17 cellular contexts compared by ENCODE assay signal in the genomic region with DNA sequence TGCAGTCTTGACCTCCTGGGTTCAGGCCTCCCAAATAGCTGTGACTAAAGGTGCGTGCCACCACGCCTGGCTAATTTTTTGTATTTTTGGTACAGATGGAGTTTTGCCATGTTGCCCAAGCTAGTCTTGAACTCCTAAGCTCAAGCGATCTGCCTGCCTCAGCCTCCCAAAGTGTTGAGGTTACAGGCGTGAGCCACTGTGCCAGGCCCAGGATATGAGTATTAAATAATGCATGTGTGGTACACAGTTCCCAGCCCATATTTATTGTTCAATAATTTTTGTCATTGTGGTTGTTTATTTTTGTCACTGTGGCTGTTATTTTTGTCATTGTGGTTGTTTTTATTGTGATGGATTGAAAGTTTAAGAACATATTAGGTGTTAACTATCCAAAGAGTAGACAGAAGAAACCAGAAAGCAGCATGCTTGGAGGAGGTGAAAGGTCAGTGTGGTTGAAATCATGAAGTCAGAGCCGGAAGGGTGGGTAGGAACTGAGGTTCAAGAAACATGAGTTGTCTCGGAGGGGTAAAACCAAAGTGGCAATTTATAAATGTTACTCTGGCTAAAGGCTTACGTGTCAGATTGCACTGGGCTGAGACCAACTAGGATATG. TPM values are rescaled to one million over a fixed set of nuclear protein-coding genes. Genes with fewer than 3 reads are reported as not detected.
DNase-seq lines count a peak whose midpoint lies in the region; ATAC-seq and FAIRE-seq lines count a peak whose summit lies in the region.
"Had no signal": no experiment of that assay in that cellular context is flagged by ENCODE, and none has a peak within 500 bp of the region (broad histone marks: within the 10 kb centered on the region; RNA-seq: fewer than 3 reads in every experiment).

No MANE protein-coding gene starts in this region.

- no peaks in the 10 kb centered on the region for H3K9me3 ChIP-seq in CD4-positive, alpha-beta memory T cell (ENCODE audit: control insufficient read depth in 1 of 2, low read length in 2 of 2)
- H3K9me3 ChIP-seq: colonic mucosa had no signal

- H3K4me3 ChIP-seq in CD4-positive, alpha-beta memory T cell (ENCODE audit: low read length in 2 of 2): no peak overlapping the region
- H3K4me3 ChIP-seq: colonic mucosa, PC-9 had no signal

- H3K27ac Mint-ChIP-seq in CD4-positive, alpha-beta memory T cell: peak overlapping the region in 4 of 7 donors; percentile 51 to 87 (median 76)
- H3K27ac Mint-ChIP-seq in dendritic cell treated with granulocyte-macrophage colony-stimulating factor and Interleukin-4, amounts not matched to agents 40 ng/mL and 50 ng/mL, for 4 days: peak overlapping the region; percentile 29

- no peaks in the 10 kb centered on the region for H3K36me3 Mint-ChIP-seq in CD4-positive, alpha-beta memory T cell
- peaks cover 95% of the 10 kb centered on the region for H3K36me3 Mint-ChIP-seq in dendritic cell treated with granulocyte-macrophage colony-stimulating factor and Interleukin-4, amounts not matched to agents 40 ng/mL and 50 ng/mL, for 4 days (ENCODE audit: low read depth)

- ATAC-seq in GM18909 (IDR thresholded peaks at IDR 0.05; ENCODE audit: poor library complexity, unreplicated experiment): peak; percentile 69
- ATAC-seq: SK-N-SH treated with all-trans-retinoic acid at 6 μM for 48 hours had no signal

- no peak for FAIRE-seq in RCC 7860 (lab: Jason Lieb, UNC)

- H3K4me1 Mint-ChIP-seq in CD4-positive, alpha-beta memory T cell: peaks cover under 1 to 7% (median 2%) of the 10 kb centered on the region in 4 donors
- peaks cover 59% of the 10 kb centered on the region for H3K4me1 Mint-ChIP-seq in dendritic cell treated with granulocyte-macrophage colony-stimulating factor and Interleukin-4, amounts not matched to agents 40 ng/mL and 50 ng/mL, for 4 days (ENCODE audit: low read depth)

- DNase-seq in CD4-positive, alpha-beta memory T cell: peak in 3 of 5 donors; percentile 24 to 35 (median 26)
- DNase-seq in HT1080 (ENCODE audit: low read depth): peak; percentile 40
- no peak for DNase-seq in G401 (ENCODE audit: low spot score)
- no peak for DNase-seq in D341Med (ENCODE audit: low spot score)
- no peak for DNase-seq in DMS153 (lab: John Stamatoyannopoulos, UW)
- no peak for DNase-seq in RCC 7860 (ENCODE audit: low spot score)
- DNase-seq: activated gamma-delta T cell treated with Interleukin-2 at 50 U/mL for 16 hours, colonic mucosa, erythroblast, NCI-H187 treated with DMSO at 0.1 percent for 48 hours, NCI-H524, PC-9, substantia nigra had no signal

- H3K27me3 ChIP-seq in CD4-positive, alpha-beta memory T cell (ENCODE audit: insufficient read depth, low read length): no peaks in the 10 kb centered on the region
- H3K27me3 ChIP-seq: colonic mucosa had no signal

- H3K27ac ChIP-seq in CD4-positive, alpha-beta memory T cell (ENCODE audit: low read depth, low read length): no peak overlapping the region
- H3K27ac ChIP-seq: colonic mucosa, PC-9 had no signal

- peaks cover 0 to 2% of the 10 kb centered on the region in 2 donors for H3K27me3 Mint-ChIP-seq in CD4-positive, alpha-beta memory T cell
- H3K27me3 Mint-ChIP-seq in dendritic cell treated with granulocyte-macrophage colony-stimulating factor and Interleukin-4, amounts not matched to agents 40 ng/mL and 50 ng/mL, for 4 days: no peaks in the 10 kb centered on the region

- peak overlapping the region in 1 of 8 donors; percentile 5 for H3K4me3 Mint-ChIP-seq in CD4-positive, alpha-beta memory T cell
- H3K4me3 Mint-ChIP-seq in dendritic cell treated with granulocyte-macrophage colony-stimulating factor and Interleukin-4, amounts not matched to agents 40 ng/mL and 50 ng/mL, for 4 days: no peak overlapping the region

- H3K4me1 ChIP-seq in CD4-positive, alpha-beta memory T cell (ENCODE audit: insufficient read depth, low read length): peaks cover 2% of the 10 kb centered on the region
- H3K4me1 ChIP-seq: colonic mucosa had no signal

- peaks cover 0 to 5% (median 2%) of the 10 kb centered on the region in 8 donors for H3K9me3 Mint-ChIP-seq in CD4-positive, alpha-beta memory T cell
- H3K9me3 Mint-ChIP-seq in dendritic cell treated with granulocyte-macrophage colony-stimulating factor and Interleukin-4, amounts not matched to agents 40 ng/mL and 50 ng/mL, for 4 days: no peaks in the 10 kb centered on the region

- POLR2A ChIA-PET in CD4-positive, alpha-beta memory T cell (lab: Charles Lee; ENCODE audit: partially characterized antibody): no interaction called here

- CTCF ChIA-PET in CD4-positive, alpha-beta memory T cell (lab: Charles Lee; ENCODE audit: partially characterized antibody): no interaction called here

- H3K36me3 ChIP-seq in CD4-positive, alpha-beta memory T cell (ENCODE audit: insufficient read depth, low read length): no peaks in the 10 kb centered on the region
- H3K36me3 ChIP-seq: colonic mucosa had no signal

- in situ Hi-C loops in G401 (cut with HindIII; ENCODE audit: low sequenced_read_pairs): no loop called here

- intact Hi-C loops in CD4-positive, alpha-beta memory T cell (cut with micrococcal nuclease): no loop called here
- intact Hi-C loops in dendritic cell treated with granulocyte-macrophage colony-stimulating factor and Interleukin-4, amounts not matched to agents 40 ng/mL and 50 ng/mL, for 4 days (cut with micrococcal nuclease): no loop called here

RNA-seq across cellular contexts. Expression of a gene that starts 45.0 kb away (rescaled TPM):
- total RNA-seq in CD4-positive, alpha-beta memory T cell: 1 to 10 TPM; 1.9 to 2.3 TPM
- under 1 TPM in 1 of 2 donors, not detected in 1; 0.07 TPM for polyA plus RNA-seq in CD4-positive, alpha-beta memory T cell
- 0.03 TPM in 1 of 2 replicates, not detected in the other for total RNA-seq in HT1080 (2014; rRNA removed; shearing (Covaris generic))
- polyA plus RNA-seq in HT1080 (2015; cell fraction: cytosol; rRNA removed): 0.01 TPM in 1 of 2 replicates, not detected in the other
- not detected in 2 replicates for polyA plus RNA-seq in HT1080 (2015; cell fraction: nucleus; rRNA removed)
- total RNA-seq in G401 (2014; rRNA removed; shearing (Covaris generic)): 0.12 TPM in 1 of 2 replicates, not detected in the other
- polyA plus RNA-seq: neural cell had no signal

Comparison
In these comparisons a context has a peak if more than half of its experiments do, and no peak if none do; other contexts are left out.
1. DNase-seq: peak in CD4-positive, alpha-beta memory T cell (3 of 5) and HT1080 (single experiment); none in G401 (single experiment), D341Med (single experiment), DMS153 (single experiment) and RCC 7860 (single experiment).